Comparison of ENCODE assay signal across 11 cellular contexts in genomic region chr3:44974406-44974805, GRCh38. TPM values are rescaled to one million over a fixed set of nuclear protein-coding genes. Genes with fewer than 3 reads are reported as not detected.
DNase-seq lines count a peak whose midpoint lies in the region; ATAC-seq and TF ChIP-seq lines count a peak whose summit lies in the region.
"Had no signal": no experiment of that assay in that cellular context is flagged by ENCODE, and none has a peak within 500 bp of the region (broad histone marks: within the 10 kb centered on the region; RNA-seq: fewer than 3 reads in every experiment).

No MANE protein-coding gene starts in this region.

- no peak overlapping the region for H3K27ac Mint-ChIP-seq in activated naive CD8-positive, alpha-beta T cell treated with anti-CD3 and anti-CD28 coated beads, Interleukin-2, amount 50 U/mL, for 24 hours

- H3K4me3 ChIP-seq in cardiac muscle cell (peak overlapping the region; percentile 93), kidney epithelial cell (ENCODE audit: low read depth, low read length) (peak overlapping the region; percentile 99), tibial artery (peak overlapping the region; percentile 72 to 84)

- H3K36me3 Mint-ChIP-seq in activated naive CD8-positive, alpha-beta T cell treated with anti-CD3 and anti-CD28 coated beads, Interleukin-2, amount 50 U/mL, for 24 hours (ENCODE audit: low read depth), result peaks cover 12% of the 10 kb centered on the region

- H3K9me3 Mint-ChIP-seq in activated naive CD8-positive, alpha-beta T cell treated with anti-CD3 and anti-CD28 coated beads, Interleukin-2, amount 50 U/mL, for 24 hours, result no peaks in the 10 kb centered on the region

- no peak for ATAC-seq in activated naive CD8-positive, alpha-beta T cell treated with anti-CD3 and anti-CD28 coated beads, Interleukin-2, amount 50 U/mL, for 24 hours
- ATAC-seq in GM19452 (IDR thresholded peaks at IDR 0.05; ENCODE audit: unreplicated experiment) (no peak), HG03108 (IDR thresholded peaks at IDR 0.05; ENCODE audit: unreplicated experiment) (no peak)

- H3K4me1 ChIP-seq in cardiac muscle cell (ENCODE audit: low read depth), result peaks cover 7% of the 10 kb centered on the region
- peaks cover 0 to 42% (median 22%) of the 10 kb centered on the region in 4 donors for H3K4me1 ChIP-seq in tibial artery

- H3K27ac ChIP-seq in cardiac muscle cell (no peak overlapping the region), tibial artery (no peak overlapping the region)

- no peaks in the 10 kb centered on the region for H3K27me3 Mint-ChIP-seq in activated naive CD8-positive, alpha-beta T cell treated with anti-CD3 and anti-CD28 coated beads, Interleukin-2, amount 50 U/mL, for 24 hours

- no peaks in the 10 kb centered on the region for H3K36me3 ChIP-seq in cardiac muscle cell
- no peaks in the 10 kb centered on the region for H3K36me3 ChIP-seq in kidney epithelial cell (ENCODE audit: control insufficient read depth, insufficient read depth, low read length)
- no peaks in the 10 kb centered on the region for H3K36me3 ChIP-seq in tibial artery

- H3K27me3 ChIP-seq in cardiac muscle cell, result no peaks in the 10 kb centered on the region
- H3K27me3 ChIP-seq in kidney epithelial cell (ENCODE audit: control insufficient read depth, insufficient read depth, low read length), result no peaks in the 10 kb centered on the region
- no peaks in the 10 kb centered on the region for H3K27me3 ChIP-seq in tibial artery

- TF ChIP-seq CTCF in cardiac muscle cell (IDR thresholded peaks at IDR 0.05; ENCODE audit: low read depth, low read length), result no peak
- TF ChIP-seq CTCF in kidney epithelial cell (IDR thresholded peaks at IDR 0.05; ENCODE audit: insufficient read depth, low read length, poor library complexity, severe bottlenecking), result no peak
- no peak for TF ChIP-seq CTCF in tibial artery (IDR thresholded peaks at IDR 0.05)

- peaks cover 57% of the 10 kb centered on the region for H3K4me1 Mint-ChIP-seq in activated naive CD8-positive, alpha-beta T cell treated with anti-CD3 and anti-CD28 coated beads, Interleukin-2, amount 50 U/mL, for 24 hours

- peak overlapping the region; percentile 87 for H3K4me3 Mint-ChIP-seq in activated naive CD8-positive, alpha-beta T cell treated with anti-CD3 and anti-CD28 coated beads, Interleukin-2, amount 50 U/mL, for 24 hours

- DNase-seq in cardiac muscle cell (ENCODE audit: low read depth in 1 of 2, low spot score in 1 of 2) (no peak), cardiac septum (ENCODE audit: low spot score) (no peak), kidney epithelial cell (ENCODE audit: low read depth) (no peak), tibial artery (no peak), NCI-H2081 (lab: John Stamatoyannopoulos, UW) (no peak)
- no peak for DNase-seq in activated naive CD8-positive, alpha-beta T cell treated with anti-CD3 and anti-CD28 coated beads, Interleukin-2, amount 50 U/mL, for 24 hours
- DNase-seq: activated CD4-positive, CD25-positive, alpha-beta regulatory T cell; NCI-H1092 treated with DMSO at 0.1 percent for 48 hours had no signal

- H3K9me3 ChIP-seq in cardiac muscle cell (ENCODE audit: low read depth), result no peaks in the 10 kb centered on the region
- no peaks in the 10 kb centered on the region for H3K9me3 ChIP-seq in tibial artery

- intact Hi-C loops in cardiac septum (cut with DNase I), result no loop called here
- intact Hi-C loops in tibial artery (cut with DNase I; ENCODE audit: low total_unique reads), result no loop called here

RNA-seq across cellular contexts. Expression of gene ZDHHC3, which starts 1.6 kb away (rescaled TPM):
- total RNA-seq in cardiac muscle cell (50.2 and 60.3 TPM in 2 replicates), cardiac septum (43.8 TPM), kidney epithelial cell (58.3 and 68.3 TPM in 2 replicates)
- 43.8 and 47.8 TPM in 2 replicates for polyA plus RNA-seq in cardiac muscle cell

RNA-seq across cellular contexts. Expression of gene EXOSC7, which starts 1.6 kb away (rescaled TPM):
- 47.7 and 61.1 TPM in 2 replicates for total RNA-seq in cardiac muscle cell
- 66.9 and 70.4 TPM in 2 replicates for polyA plus RNA-seq in cardiac muscle cell
- total RNA-seq in cardiac septum, result 29.6 TPM
- 41.3 and 64.8 TPM in 2 replicates for total RNA-seq in kidney epithelial cell

RNA-seq across cellular contexts. Expression of gene CLEC3B, which starts 51.7 kb away (rescaled TPM):
- total RNA-seq in cardiac muscle cell (1.3 TPM in 1 of 2 replicates, not detected in the other), cardiac septum (77.1 TPM), kidney epithelial cell (not detected in 2 replicates)
- 0.21 and 1.6 TPM in 2 replicates for polyA plus RNA-seq in cardiac muscle cell
- total RNA-seq: glomerular endothelial cell had no signal

Comparison
In these comparisons a context has a peak if more than half of its experiments do, and no peak if none do; other contexts are left out.
1. RNA of gene CLEC3B, which starts 51.7 kb away (total RNA-seq): 77.1 TPM in cardiac septum (single experiment); 1.3 TPM in cardiac muscle cell and not detected in kidney epithelial cell; every median in the first group is over 10 times any median in the second.
2. Peak in every context shown above with its lines, with median percentiles within 50 percentile points of each other: H3K4me3 ChIP-seq.